8 cellular contexts compared by ENCODE assay signal in the genomic region with DNA sequence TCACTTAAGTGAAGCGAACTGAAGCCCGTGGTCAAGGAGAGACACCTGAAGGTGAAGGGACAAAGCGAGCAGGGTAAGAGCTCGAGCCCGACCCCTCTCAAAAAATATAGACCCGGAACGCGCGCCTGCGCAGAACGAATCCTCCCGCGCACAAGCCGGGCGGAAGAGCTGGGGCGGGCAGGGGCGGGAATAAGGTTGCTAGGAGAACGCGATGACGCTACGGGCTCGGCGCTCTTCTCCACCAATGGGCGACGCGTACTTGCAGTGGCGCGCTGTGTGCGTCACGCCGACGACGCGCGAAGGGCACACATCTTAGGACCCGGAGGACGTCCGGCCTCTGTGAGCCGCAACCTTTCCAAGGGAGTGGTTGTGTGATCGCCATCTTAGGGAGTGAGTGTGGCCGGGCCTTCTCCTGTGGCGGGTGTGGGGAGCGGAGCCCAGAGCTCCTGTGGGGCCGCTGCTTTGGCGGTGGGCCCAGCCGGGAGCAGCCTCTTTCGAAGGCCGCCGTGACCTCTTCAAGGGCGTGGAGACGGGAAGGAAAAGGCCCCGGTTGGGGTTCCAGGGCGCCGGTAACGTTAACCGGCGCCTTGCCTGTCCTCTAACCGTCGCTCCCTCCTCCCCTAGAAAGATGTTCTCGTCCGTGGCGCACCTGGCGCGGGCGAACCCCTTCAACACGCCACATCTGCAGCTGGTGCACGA. TPM values are rescaled to one million over a fixed set of nuclear protein-coding genes. Genes with fewer than 3 reads are reported as not detected.
DNase-seq lines count a peak whose midpoint lies in the region; ATAC-seq and TF ChIP-seq lines count a peak whose summit lies in the region.

Gene SLC25A3 (plus strand): TSS at position 336 of the 699 bp plus-strand sequence. CDS start 293 bp downstream, at position 629.

- peak within 1 kb of the TSS; percentile 98 for H3K4me3 Mint-ChIP-seq in WTC11

- ATAC-seq in GM18909 (IDR thresholded peaks at IDR 0.05; ENCODE audit: poor library complexity, unreplicated experiment) (peak; percentile 99), HG03175 (IDR thresholded peaks at IDR 0.05; ENCODE audit: unreplicated experiment) (peak; percentile 99), WTC11 (peak; percentile 97)

- H3K27ac ChIP-seq in AG04450 (ENCODE audit: low read depth, low read length): peak within 1 kb of the TSS; percentile 92

- H3K27ac Mint-ChIP-seq in WTC11: peak within 1 kb of the TSS; percentile 99

- H3K9me3 ChIP-seq in AG04450 (ENCODE audit: control insufficient read depth, insufficient read depth, low read length): peaks cover 5% of the 10 kb centered on the region; the same call in 1 of the 2 replicates

- H3K4me1 Mint-ChIP-seq in WTC11: peaks cover 22% of the 10 kb centered on the region

- TF ChIP-seq CTCF in AG04450 (IDR thresholded peaks at IDR 0.05; ENCODE audit: low read depth, low read length): no peak
- no peak for TF ChIP-seq CTCF in WTC11 (IDR thresholded peaks at IDR 0.05)
- no peak for TF ChIP-seq CTCF in cardiac fibroblast (IDR thresholded peaks at IDR 0.05; ENCODE audit: low read depth, low read length)

- H3K27me3 ChIP-seq in AG04450 (ENCODE audit: control insufficient read depth, insufficient read depth, low read length): no peaks in the 10 kb centered on the region

- no peaks in the 10 kb centered on the region for H3K9me3 Mint-ChIP-seq in WTC11

- H3K36me3 Mint-ChIP-seq in WTC11: peaks cover 43% of the 10 kb centered on the region

- POLR2A ChIA-PET in AG04450 (lab: Yijun Ruan, JAX): interaction anchor here (0.6 to 3.2 kb wide), 15 partner anchors 10 to 1711 kb away, joined by 3 to 25 read pairs (median 4); partner anchors contain the start of genes APAF1 and IKBIP
- POLR2A ChIA-PET in WTC11 (lab: Charles Lee): interaction anchor here (0.5 to 2.0 kb wide), 13 partner anchors 10 to 208 kb away, joined by 3 to 8 read pairs (median 3); partner anchors contain the start of genes APAF1, IKBIP and TMPO

- DNase-seq in AG04450 (ENCODE audit: low read depth, low spot score): peak; percentile 98
- peak; percentile 93 for DNase-seq in NCI-H226
- peak; percentile 95 for DNase-seq in WTC11 (ENCODE audit: low spot score)
- DNase-seq in cardiac fibroblast (ENCODE audit: low read depth in 2 of 2): peak; percentile 99
- peak; percentile 99 for DNase-seq in iPS-NIHi7 (ENCODE audit: extremely low spot score)
- DNase-seq in smooth muscle cell of the brain vasculature (ENCODE audit: low read depth, low spot score): peak; percentile 95

- CTCF ChIA-PET in AG04450 (lab: Charles Lee): interaction anchor here (0.7 to 6.5 kb wide), 5 partner anchors 27 to 167 kb away, joined by 3 to 59 read pairs (median 4); no protein-coding TSS in a partner anchor
- CTCF ChIA-PET in WTC11 (lab: Charles Lee): interaction anchor here (0.6 to 2.5 kb wide), 13 partner anchors 20 to 1606 kb away, joined by 3 to 20 read pairs (median 4); no protein-coding TSS in a partner anchor

- H3K27me3 Mint-ChIP-seq in WTC11 (ENCODE audit: low read depth): no peaks in the 10 kb centered on the region

- H3K4me3 ChIP-seq in AG04450 (ENCODE audit: low read depth, low read length) (peak within 1 kb of the TSS; percentile 99), cardiac fibroblast (replicated peaks in 1 of 2; ENCODE audit: low read depth in 2 of 2, low read length in 2 of 2) (peak within 1 kb of the TSS; percentile 91 to 99)

TF ChIP-seq in WTC11, 78 proteins besides CTCF, POLR2A, EP300 and RAD21 (continues in another document):
- TF ChIP-seq TCF7 (CRISPR knock-in tag; IDR thresholded peaks at IDR 0.05; ENCODE audit: low read depth) (no peak), TP53 (CRISPR knock-in tag; IDR thresholded peaks at IDR 0.05) (no peak), GTF2I (CRISPR knock-in tag; conservative IDR thresholded peaks at IDR 0.05) (no peak), ATF1 (CRISPR knock-in tag; IDR thresholded peaks at IDR 0.05) (peak; percentile 44; the same call in 1 of the 2 replicates), NR2C2 (CRISPR knock-in tag; IDR thresholded peaks at IDR 0.05) (no peak), ZNF121 (CRISPR knock-in tag; IDR thresholded peaks at IDR 0.05) (no peak), MAX (CRISPR knock-in tag; IDR thresholded peaks at IDR 0.05) (peak; percentile 69; the same call in 1 of the 2 replicates), RELA (CRISPR knock-in tag; IDR thresholded peaks at IDR 0.05; ENCODE audit: borderline replicate concordance) (no peak), USF2 (CRISPR knock-in tag; IDR thresholded peaks at IDR 0.05) (no peak; the same call in 1 of the 2 replicates), USF1 (CRISPR knock-in tag; IDR thresholded peaks at IDR 0.05) (0 out of 2 replicates have a peak, but pooled peaks have one; percentile 50), ETV6 (CRISPR knock-in tag; IDR thresholded peaks at IDR 0.05) (peak; percentile 44), JAZF1 (CRISPR knock-in tag; IDR thresholded peaks at IDR 0.05) (no peak), ZNF219 (CRISPR knock-in tag; IDR thresholded peaks at IDR 0.05; ENCODE audit: borderline replicate concordance) (peak; percentile 90; the same call in 1 of the 2 replicates), JUN (CRISPR knock-in tag; IDR thresholded peaks at IDR 0.05) (peak; percentile 84), RORB (CRISPR knock-in tag; IDR thresholded peaks at IDR 0.05) (no peak), ZBTB21 (CRISPR knock-in tag; IDR thresholded peaks at IDR 0.05; ENCODE audit: borderline replicate concordance) (no peak; the same call in 1 of the 2 replicates), SP1 (CRISPR knock-in tag; conservative IDR thresholded peaks at IDR 0.05) (peak; percentile 90)
- TF ChIP-seq, protein P1, sequence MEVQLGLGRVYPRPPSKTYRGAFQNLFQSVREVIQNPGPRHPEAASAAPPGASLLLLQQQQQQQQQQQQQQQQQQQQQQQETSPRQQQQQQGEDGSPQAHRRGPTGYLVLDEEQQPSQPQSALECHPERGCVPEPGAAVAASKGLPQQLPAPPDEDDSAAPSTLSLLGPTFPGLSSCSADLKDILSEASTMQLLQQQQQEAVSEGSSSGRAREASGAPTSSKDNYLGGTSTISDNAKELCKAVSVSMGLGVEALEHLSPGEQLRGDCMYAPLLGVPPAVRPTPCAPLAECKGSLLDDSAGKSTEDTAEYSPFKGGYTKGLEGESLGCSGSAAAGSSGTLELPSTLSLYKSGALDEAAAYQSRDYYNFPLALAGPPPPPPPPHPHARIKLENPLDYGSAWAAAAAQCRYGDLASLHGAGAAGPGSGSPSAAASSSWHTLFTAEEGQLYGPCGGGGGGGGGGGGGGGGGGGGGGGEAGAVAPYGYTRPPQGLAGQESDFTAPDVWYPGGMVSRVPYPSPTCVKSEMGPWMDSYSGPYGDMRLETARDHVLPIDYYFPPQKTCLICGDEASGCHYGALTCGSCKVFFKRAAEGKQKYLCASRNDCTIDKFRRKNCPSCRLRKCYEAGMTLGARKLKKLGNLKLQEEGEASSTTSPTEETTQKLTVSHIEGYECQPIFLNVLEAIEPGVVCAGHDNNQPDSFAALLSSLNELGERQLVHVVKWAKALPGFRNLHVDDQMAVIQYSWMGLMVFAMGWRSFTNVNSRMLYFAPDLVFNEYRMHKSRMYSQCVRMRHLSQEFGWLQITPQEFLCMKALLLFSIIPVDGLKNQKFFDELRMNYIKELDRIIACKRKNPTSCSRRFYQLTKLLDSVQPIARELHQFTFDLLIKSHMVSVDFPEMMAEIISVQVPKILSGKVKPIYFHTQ (CRISPR knock-in tag; IDR thresholded peaks at IDR 0.05): no peak
- TF ChIP-seq, protein P2, sequence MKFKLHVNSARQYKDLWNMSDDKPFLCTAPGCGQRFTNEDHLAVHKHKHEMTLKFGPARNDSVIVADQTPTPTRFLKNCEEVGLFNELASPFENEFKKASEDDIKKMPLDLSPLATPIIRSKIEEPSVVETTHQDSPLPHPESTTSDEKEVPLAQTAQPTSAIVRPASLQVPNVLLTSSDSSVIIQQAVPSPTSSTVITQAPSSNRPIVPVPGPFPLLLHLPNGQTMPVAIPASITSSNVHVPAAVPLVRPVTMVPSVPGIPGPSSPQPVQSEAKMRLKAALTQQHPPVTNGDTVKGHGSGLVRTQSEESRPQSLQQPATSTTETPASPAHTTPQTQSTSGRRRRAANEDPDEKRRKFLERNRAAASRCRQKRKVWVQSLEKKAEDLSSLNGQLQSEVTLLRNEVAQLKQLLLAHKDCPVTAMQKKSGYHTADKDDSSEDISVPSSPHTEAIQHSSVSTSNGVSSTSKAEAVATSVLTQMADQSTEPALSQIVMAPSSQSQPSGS (CRISPR knock-in tag; IDR thresholded peaks at IDR 0.05; ENCODE audit: borderline replicate concordance, low read depth): no peak
- TF ChIP-seq, protein P3, sequence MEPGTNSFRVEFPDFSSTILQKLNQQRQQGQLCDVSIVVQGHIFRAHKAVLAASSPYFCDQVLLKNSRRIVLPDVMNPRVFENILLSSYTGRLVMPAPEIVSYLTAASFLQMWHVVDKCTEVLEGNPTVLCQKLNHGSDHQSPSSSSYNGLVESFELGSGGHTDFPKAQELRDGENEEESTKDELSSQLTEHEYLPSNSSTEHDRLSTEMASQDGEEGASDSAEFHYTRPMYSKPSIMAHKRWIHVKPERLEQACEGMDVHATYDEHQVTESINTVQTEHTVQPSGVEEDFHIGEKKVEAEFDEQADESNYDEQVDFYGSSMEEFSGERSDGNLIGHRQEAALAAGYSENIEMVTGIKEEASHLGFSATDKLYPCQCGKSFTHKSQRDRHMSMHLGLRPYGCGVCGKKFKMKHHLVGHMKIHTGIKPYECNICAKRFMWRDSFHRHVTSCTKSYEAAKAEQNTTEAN (CRISPR knock-in tag; IDR thresholded peaks at IDR 0.05): peak; percentile 71; the same call in 1 of the 2 replicates

RNA-seq across cellular contexts. Expression of gene SLC25A3, which starts in this region (rescaled TPM):
- polyA plus RNA-seq in AG04450 (2011; rRNA removed): 974 and 1,138 TPM in 2 replicates
- polyA minus RNA-seq in AG04450 (2011; rRNA and poly(A)+ RNA removed): 489 and 622 TPM in 2 replicates
- 716 to 733 TPM (median 726 TPM) in 3 replicates for total RNA-seq in WTC11 (2021)

Comparison
In these comparisons a context has a peak if more than half of its experiments do, and no peak if none do; other contexts are left out.
1. Peak in every context shown above with its lines: DNase-seq, ATAC-seq, H3K4me3 ChIP-seq and H3K27ac ChIP-seq.